In genomic region chr3:64853456-64853855, GRCh38 we compare ENCODE assay signal across 13 cellular contexts.
DNase-seq lines count a peak whose midpoint lies in the region; FAIRE-seq and TF ChIP-seq lines count a peak whose summit lies in the region.
"Had no signal": no experiment of that assay in that cellular context is flagged by ENCODE, and none has a peak within 500 bp of the region (broad histone marks: within the 10 kb centered on the region; RNA-seq: fewer than 3 reads in every experiment).

No MANE protein-coding gene starts in this region.

- no peaks in the 10 kb centered on the region for H4K20me1 ChIP-seq in GM23248 (ENCODE audit: insufficient read depth)
- H4K20me1 ChIP-seq: BLaER1 had no signal

- H3F3A ChIP-seq in GM23248 (ENCODE audit: insufficient read depth) = no peaks in the 10 kb centered on the region

- in situ Hi-C loops in GM23248 (cut with MboI) = no loop called here

- H3K27ac ChIP-seq in GM23248 (no peak overlapping the region), small intestine (ENCODE audit: low read depth in 1 of 2, low read length in 1 of 2) (no peak overlapping the region), WERI-Rb-1 (no peak overlapping the region)
- H3K27ac ChIP-seq: BLaER1 had no signal

- H3K4me3 ChIP-seq in GM23248 = no peak overlapping the region
- H3K4me3 ChIP-seq in fibroblast of mammary gland (ENCODE audit: control insufficient read depth, low read depth, low read length) = no peak overlapping the region
- no peak overlapping the region for H3K4me3 ChIP-seq in small intestine (ENCODE audit: low read depth in 1 of 2, low read length in 2 of 2)
- H3K4me3 ChIP-seq in WERI-Rb-1 (ENCODE audit: low read depth, low read length) = no peak overlapping the region
- no peak overlapping the region for H3K4me3 ChIP-seq in foreskin fibroblast (ENCODE audit: low read depth in 1 of 2, low read length in 2 of 2)
- H3K4me3 ChIP-seq: BLaER1, HAP-1 had no signal

- no peak overlapping the region for H3K4me2 ChIP-seq in GM23248 (ENCODE audit: unreplicated experiment)
- H3K4me2 ChIP-seq: BLaER1 had no signal

- WGBS in GM23248 (ENCODE audit: low coverage in 1 of 2, low lambda C conversion rate in 2 of 2, missing lambda C conversion rate in 2 of 2), 2 experiments = 57 to 84% methylated on average over 2 of the region's 2 CpGs
- 76 to 86% (median 84%) methylated on average over 2 of the region's 2 CpGs for WGBS in small intestine, 3 donors

- no peaks in the 10 kb centered on the region for H3K9me3 ChIP-seq in GM23248 (ENCODE audit: low read depth)
- H3K9me3 ChIP-seq in small intestine (ENCODE audit: control insufficient read depth, low read depth) = no peaks in the 10 kb centered on the region
- no peaks in the 10 kb centered on the region for H3K9me3 ChIP-seq in WERI-Rb-1 (ENCODE audit: severe bottlenecking)
- H3K9me3 ChIP-seq: BLaER1, HAP-1 had no signal

- DNase-seq in GM23248 (peak; percentile 0), RKO (ENCODE audit: low spot score) (peak; percentile 3), fibroblast of mammary gland (ENCODE audit: low read depth) (peak; percentile 3), small intestine (peak; percentile 65), WERI-Rb-1 (no peak), foreskin fibroblast (no peak)
- DNase-seq in stimulated activated CD4-positive, alpha-beta T cell treated with anti-CD3 and anti-CD28 coated beads, Interleukin-2, amount 100 ng/mL, for 48 hours = no peak
- DNase-seq: 8988T; CD4-positive, alpha-beta memory T cell; DMS79 treated with DMSO at 0.1 percent for 48 hours; GF-D8 had no signal

- TF ChIP-seq CTCF in fibroblast of mammary gland (conservative IDR thresholded peaks at IDR 0.05; ENCODE audit: control insufficient read depth, insufficient read depth, low read depth, low read length) (no peak), WERI-Rb-1 (IDR thresholded peaks at IDR 0.05; ENCODE audit: low read depth, low read length) (no peak), foreskin fibroblast (IDR thresholded peaks at IDR 0.05; ENCODE audit: low read depth, low read length) (no peak)

- no peaks in the 10 kb centered on the region for H3K27me3 ChIP-seq in GM23248 (replicated peaks; ENCODE audit: insufficient read depth)
- H3K27me3 ChIP-seq in small intestine (ENCODE audit: control insufficient read depth in 2 of 2, insufficient read depth in 2 of 2, low read length in 2 of 2) = no peaks in the 10 kb centered on the region
- no peaks in the 10 kb centered on the region for H3K27me3 ChIP-seq in WERI-Rb-1 (ENCODE audit: insufficient read depth, low read depth, severe bottlenecking)
- H3K27me3 ChIP-seq: BLaER1 had no signal

- H3K4me1 ChIP-seq in GM23248 (ENCODE audit: insufficient read depth) = no peaks in the 10 kb centered on the region
- H3K4me1 ChIP-seq in small intestine (ENCODE audit: control insufficient read depth in 2 of 2, insufficient read depth in 1 of 2, low read depth in 1 of 2, low read length in 1 of 2) = peaks cover 0 to under 1% of the 10 kb centered on the region in 2 donors
- H3K4me1 ChIP-seq: HAP-1 had no signal

- H3K9me2 ChIP-seq in GM23248 (ENCODE audit: insufficient read depth) = no peaks in the 10 kb centered on the region

- H2AFZ ChIP-seq in GM23248 = no peak overlapping the region

- no peak for FAIRE-seq in small intestine (lab: Jason Lieb, UNC)

- H3K79me2 ChIP-seq in GM23248 (ENCODE audit: insufficient read depth) = no peaks in the 10 kb centered on the region

- H3K9ac ChIP-seq in GM23248 = no peak overlapping the region
- H3K9ac ChIP-seq: BLaER1 had no signal

- H3K36me3 ChIP-seq in GM23248 (ENCODE audit: low read depth) (no peaks in the 10 kb centered on the region), small intestine (ENCODE audit: control insufficient read depth in 2 of 2, insufficient read depth in 2 of 2, low read length in 2 of 2) (no peaks in the 10 kb centered on the region), WERI-Rb-1 (no peaks in the 10 kb centered on the region)
- H3K36me3 ChIP-seq: BLaER1, HAP-1 had no signal

Comparison
In these comparisons a context has a peak if more than half of its experiments do, and no peak if none do; other contexts are left out.
1. DNase-seq: peak in GM23248 (single experiment), RKO (single experiment), fibroblast of mammary gland (single experiment) and small intestine (single experiment); none in WERI-Rb-1 (single experiment), foreskin fibroblast (0 of 2) and stimulated activated CD4-positive, alpha-beta T cell treated with anti-CD3 and anti-CD28 coated beads, Interleukin-2, amount 100 ng/mL, for 48 hours (0 of 2).